ENCODE assay signal across 2 cellular contexts in genomic region chr3:10432931-10433330, GRCh38.
TF ChIP-seq lines count a peak whose summit lies in the region.

No MANE protein-coding gene starts in this region.

TF ChIP-seq in SK-N-SH, 30 proteins besides CTCF, POLR2A, EP300 and RAD21 (continued from another document):
- TF ChIP-seq ZBTB33 (IDR thresholded peaks at IDR 0.05; ENCODE audit: borderline replicate concordance, low read depth) (no peak), RXRA (IDR thresholded peaks at IDR 0.05; ENCODE audit: borderline replicate concordance, low read depth) (no peak), MXI1 (IDR thresholded peaks at IDR 0.05; ENCODE audit: low read depth, low read length) (no peak), FOXM1 (IDR thresholded peaks at IDR 0.05; ENCODE audit: low read depth) (no peak)

TF ChIP-seq in SK-N-SH treated with all-trans-retinoic acid at 6 μM for 48 hours, 23 proteins besides CTCF, POLR2A, EP300 and RAD21 (continued from another document):
- TF ChIP-seq TSHZ2 (CRISPR knock-in tag; IDR thresholded peaks at IDR 0.05) = no peak
- no peak for TF ChIP-seq PPARA (CRISPR knock-in tag; IDR thresholded peaks at IDR 0.05; ENCODE audit: borderline replicate concordance)
TF ChIP-seq in SK-N-SH treated with all-trans-retinoic acid at 6 μM for 48 hours: peak in this region for 0.
